8 cellular contexts compared by ENCODE assay signal in genomic region chr7:75617634-75618234, GRCh38.
DNase-seq lines count a peak whose midpoint lies in the region; ATAC-seq and TF ChIP-seq lines count a peak whose summit lies in the region.

No MANE protein-coding gene starts in this region.

- H3K4me3 ChIP-seq in body of pancreas (no peak overlapping the region), upper lobe of right lung (peak overlapping the region; percentile 1)

- intact Hi-C loops in body of pancreas (cut with DNase I) = no loop called here
- intact Hi-C loops in upper lobe of right lung (cut with DNase I) = no loop called here

- no peaks in the 10 kb centered on the region for H3K9me3 Mint-ChIP-seq in T-cell
- no peaks in the 10 kb centered on the region for H3K9me3 Mint-ChIP-seq in nephron progenitor cell

- H3K27me3 ChIP-seq in body of pancreas (no peaks in the 10 kb centered on the region), upper lobe of right lung (no peaks in the 10 kb centered on the region)

- POLR2A ChIA-PET in T-cell (lab: Charles Lee) = interaction anchor here in 1 of 2 donors (0.5 kb wide), 1 partner anchor 1391 kb away, joined by 7 read pairs; no protein-coding TSS in a partner anchor

- peak overlapping the region; percentile 75 to 88 for H3K27ac Mint-ChIP-seq in T-cell
- peak overlapping the region; percentile 84 for H3K27ac Mint-ChIP-seq in nephron progenitor cell

- H3K27ac ChIP-seq in body of pancreas (peak overlapping the region in 1 of 4 donors; percentile 54), upper lobe of right lung (peak overlapping the region; percentile 80)

- TF ChIP-seq CTCF in body of pancreas (IDR thresholded peaks at IDR 0.05) = no peak
- TF ChIP-seq CTCF in nephron progenitor cell (IDR thresholded peaks at IDR 0.05) = no peak
- TF ChIP-seq CTCF in upper lobe of right lung (IDR thresholded peaks at IDR 0.05) = no peak

- WGBS in body of pancreas, 2 donors = 66 to 72% methylated on average over 6 to 12 of the region's 12 CpGs

- peak in 31 of 34 experiments; percentile 21 to 70 (median 49) for DNase-seq in T-cell
- DNase-seq in body of pancreas = peak; percentile 16 to 76 (median 28)
- DNase-seq in nephron progenitor cell = no peak
- peak; percentile 94 for DNase-seq in upper lobe of right lung
- no peak for DNase-seq in D341Med (ENCODE audit: low spot score)
- DNase-seq in OCI-M2 (lab: John Stamatoyannopoulos, UW; ENCODE audit: unreplicated experiment) = no peak
- no peak for DNase-seq in DMS53 (lab: John Stamatoyannopoulos, UW)

- H3K4me1 ChIP-seq in body of pancreas (no peaks in the 10 kb centered on the region), upper lobe of right lung (peaks cover 29% of the 10 kb centered on the region)

- peaks cover 0 to 3% of the 10 kb centered on the region in 2 donors for H3K27me3 Mint-ChIP-seq in T-cell
- peaks cover 3% of the 10 kb centered on the region for H3K27me3 Mint-ChIP-seq in nephron progenitor cell (ENCODE audit: low read depth, poor library complexity)

- H3K9me3 ChIP-seq in body of pancreas = no peaks in the 10 kb centered on the region
- H3K9me3 ChIP-seq in upper lobe of right lung = no peaks in the 10 kb centered on the region

- no peak for TF ChIP-seq POLR2A in body of pancreas (IDR thresholded peaks at IDR 0.05)

- peaks cover 26 to 40% (median 27%) of the 10 kb centered on the region in 3 donors for H3K4me1 Mint-ChIP-seq in T-cell
- H3K4me1 Mint-ChIP-seq in nephron progenitor cell = peaks cover 31% of the 10 kb centered on the region

- peak; percentile 57 for ATAC-seq in GM18498 (IDR thresholded peaks at IDR 0.05; ENCODE audit: unreplicated experiment)
- peak; percentile 89 to 93 (median 93) for ATAC-seq in T-cell (replicated peaks in 1 of 4)
- ATAC-seq in body of pancreas = peak; percentile 21
- ATAC-seq in upper lobe of right lung = peak; percentile 93

- H3K36me3 Mint-ChIP-seq in T-cell = no peaks in the 10 kb centered on the region
- peaks cover 28% of the 10 kb centered on the region for H3K36me3 Mint-ChIP-seq in nephron progenitor cell (ENCODE audit: low read depth)

- H3K36me3 ChIP-seq in body of pancreas (replicated peaks in 1 of 2; ENCODE audit: insufficient read depth in 1 of 2, low read depth in 2 of 2) = no peaks in the 10 kb centered on the region
- no peaks in the 10 kb centered on the region for H3K36me3 ChIP-seq in upper lobe of right lung

- CTCF ChIA-PET in T-cell (lab: Charles Lee) = no interaction called here

- H3K4me3 Mint-ChIP-seq in T-cell (peak overlapping the region; percentile 54 to 75 (median 72)), nephron progenitor cell (no peak overlapping the region)

Comparison
In these comparisons a context has a peak if more than half of its experiments do, and no peak if none do; other contexts are left out.
1. ATAC-seq: peak in every context shown above with its lines; median percentile 93 in T-cell; 93 in upper lobe of right lung; 57 in GM18498; 21 in body of pancreas.
2. DNase-seq: peak in T-cell (31 of 34), body of pancreas (4 of 4) and upper lobe of right lung (single experiment); none in nephron progenitor cell (single experiment), D341Med (single experiment), OCI-M2 (single experiment) and DMS53 (single experiment).